22 cellular contexts compared by ENCODE assay signal in genomic region chr12:42103155-42103554, GRCh38.
"Had no signal": no experiment of that assay in that cellular context is flagged by ENCODE, and none has a peak within 500 bp of the region (broad histone marks: within the 10 kb centered on the region; RNA-seq: fewer than 3 reads in every experiment).

No MANE protein-coding gene starts in this region.

- H3K9me3 ChIP-seq: SJSA1 had no signal

- ATAC-seq: K562 had no signal

- H3K27me3 ChIP-seq: SJSA1 had no signal

- H3K27ac Mint-ChIP-seq: IgD-negative memory B cell had no signal

- FAIRE-seq: K562 had no signal

- H3K4me3 ChIP-seq: K562, SJSA1, SK-N-MC had no signal

- H3K27me3 Mint-ChIP-seq: IgD-negative memory B cell had no signal

- H3K4me3 Mint-ChIP-seq: IgD-negative memory B cell had no signal

- H3K9me3 Mint-ChIP-seq: IgD-negative memory B cell had no signal

- DNase-seq: Kasumi-1, MM.1S, NCI-H1092 treated with DMSO at 0.1 percent for 48 hours, NCI-H1436, NCI-H187, NCI-H2029, NCI-H2081 treated with DMSO at 0.1 percent for 48 hours, NCI-H2171, NCI-H226, NCI-H446, NCI-H510A, NCI-H524 treated with DMSO at 0.1 percent for 48 hours, NCI-H69, NCI-H774, Right ventricle myocardium superior, RPMI8226, SIG-M5 had no signal

- H3K27ac ChIP-seq: KMS-11, SJSA1, SK-N-MC had no signal

- H3K4me1 ChIP-seq: SJSA1 had no signal
